8 cellular contexts compared by ENCODE assay signal in the genomic region with DNA sequence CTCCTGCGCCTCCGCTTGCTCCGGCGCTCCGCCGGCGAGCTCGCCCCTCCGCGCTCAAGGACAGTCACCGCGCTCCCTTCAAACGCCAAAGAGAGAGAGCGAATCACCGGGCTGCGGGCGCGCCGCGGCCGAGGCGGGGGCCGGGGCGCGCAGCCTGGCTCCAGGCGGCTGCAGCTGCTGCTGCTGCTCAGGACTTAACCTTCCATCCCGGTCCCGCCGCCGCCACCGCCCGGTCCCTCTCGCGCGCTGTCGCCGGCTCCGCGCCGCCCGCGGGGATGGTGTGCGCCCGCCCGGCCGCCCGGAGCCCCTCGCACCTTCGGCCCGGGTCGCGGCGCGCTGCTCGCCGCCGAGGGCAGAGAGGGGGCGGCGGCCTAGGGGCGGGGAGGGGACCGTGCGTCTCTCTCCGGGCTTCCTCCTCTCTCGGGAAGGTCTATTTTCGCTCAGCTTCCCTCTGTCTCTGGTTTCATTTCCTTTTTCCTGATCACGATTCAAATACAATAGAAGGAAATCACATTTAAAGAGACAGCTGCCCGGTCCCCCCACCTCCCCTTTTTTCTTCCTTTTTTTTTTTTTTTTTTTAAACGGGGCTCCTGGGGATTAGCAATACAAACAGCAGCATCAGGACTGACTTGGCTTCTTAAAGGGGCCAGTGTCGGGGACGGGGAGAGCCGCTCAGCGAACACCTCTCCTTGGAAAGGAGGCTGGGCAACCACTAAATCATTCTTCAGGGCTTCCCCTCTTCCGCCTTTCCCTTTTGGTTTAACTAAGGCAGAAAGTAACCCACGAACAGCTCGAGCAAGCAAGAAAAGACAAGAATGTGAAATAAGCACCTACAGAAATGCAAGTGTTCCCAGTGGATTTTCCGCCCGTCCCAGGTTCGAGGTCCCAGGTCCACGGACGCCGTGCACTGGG. TPM values are rescaled to one million over a fixed set of nuclear protein-coding genes. Genes with fewer than 3 reads are reported as not detected.
DNase-seq lines count a peak whose midpoint lies in the region; ATAC-seq lines count a peak whose summit lies in the region.

No MANE protein-coding gene starts in this region.

- peak overlapping the region; percentile 84 for H3K9ac ChIP-seq in BLaER1
- H3K9ac ChIP-seq in mucosa of rectum (ENCODE audit: low read depth in 1 of 2, low read length in 2 of 2): peak overlapping the region; percentile 32 to 59

- H3K27me3 Mint-ChIP-seq in T-helper 2 cell treated with Interferon-gamma antibody and Interleukin-4, amounts not matched to agents 5 μg/mL and 100 μg/mL, for 36 hours (ENCODE audit: low read depth): peaks cover 82% of the 10 kb centered on the region

- WGBS in esophagus, 2 donors: 0 to 1% methylated on average over 52 to 81 of the region's 81 CpGs
- WGBS in urinary bladder: under 1% methylated on average over 81 of the region's 81 CpGs

- no peak overlapping the region for H3K27ac Mint-ChIP-seq in T-helper 2 cell treated with Interferon-gamma antibody and Interleukin-4, amounts not matched to agents 5 μg/mL and 100 μg/mL, for 36 hours

- no peaks in the 10 kb centered on the region for H3K9me3 Mint-ChIP-seq in T-helper 2 cell treated with Interferon-gamma antibody and Interleukin-4, amounts not matched to agents 5 μg/mL and 100 μg/mL, for 36 hours

- peaks cover 38% of the 10 kb centered on the region for H4K20me1 ChIP-seq in BLaER1

- H3K27me3 ChIP-seq in BLaER1: peaks cover 42% of the 10 kb centered on the region
- H3K27me3 ChIP-seq in esophagus (ENCODE audit: control insufficient read depth in 1 of 2, insufficient read depth in 2 of 2, low read length in 2 of 2): peaks cover 0 to 5% of the 10 kb centered on the region in 2 donors
- H3K27me3 ChIP-seq in mucosa of rectum (ENCODE audit: control insufficient read depth in 2 of 2, insufficient read depth in 2 of 2, low read length in 2 of 2): peaks cover 21 to 35% of the 10 kb centered on the region in 2 donors

- peaks cover 3% of the 10 kb centered on the region for H3K36me3 ChIP-seq in BLaER1
- H3K36me3 ChIP-seq in esophagus (ENCODE audit: control insufficient read depth in 2 of 2, insufficient read depth in 2 of 2, low read length in 1 of 2): no peaks in the 10 kb centered on the region
- no peaks in the 10 kb centered on the region for H3K36me3 ChIP-seq in mucosa of rectum (ENCODE audit: control insufficient read depth in 2 of 2, insufficient read depth in 2 of 2, low read length in 2 of 2)
- peaks cover 2% of the 10 kb centered on the region for H3K36me3 ChIP-seq in urinary bladder (ENCODE audit: insufficient read depth)

- H3K27ac ChIP-seq in BLaER1 (peak overlapping the region; percentile 80), esophagus (ENCODE audit: low read depth in 2 of 2, low read length in 1 of 2) (peak overlapping the region; percentile 38 to 74), mucosa of rectum (ENCODE audit: low read depth in 2 of 2, low read length in 2 of 2) (peak overlapping the region; percentile 38 to 42), urinary bladder (ENCODE audit: low read depth) (peak overlapping the region; percentile 65)

- peaks cover 54% of the 10 kb centered on the region for H3K4me1 ChIP-seq in BLaER1
- peaks cover 0 to 2% of the 10 kb centered on the region in 2 donors for H3K4me1 ChIP-seq in esophagus (ENCODE audit: control insufficient read depth in 2 of 2, insufficient read depth in 2 of 2, low read length in 1 of 2)
- peaks cover 0 to 10% of the 10 kb centered on the region in 2 donors for H3K4me1 ChIP-seq in mucosa of rectum (ENCODE audit: control insufficient read depth in 2 of 2, insufficient read depth in 2 of 2, low read length in 2 of 2)
- H3K4me1 ChIP-seq in urinary bladder (ENCODE audit: insufficient read depth): no peaks in the 10 kb centered on the region

- peak overlapping the region; percentile 98 for H3K4me2 ChIP-seq in BLaER1

- H3K9me3 ChIP-seq in BLaER1 (no peaks in the 10 kb centered on the region), esophagus (ENCODE audit: control insufficient read depth in 2 of 2, insufficient read depth in 1 of 2, low read depth in 1 of 2, low read length in 1 of 2) (no peaks in the 10 kb centered on the region), mucosa of rectum (ENCODE audit: control insufficient read depth in 2 of 2, low read length in 2 of 2) (no peaks in the 10 kb centered on the region)

- DNase-seq in M059J (ENCODE audit: low read depth): peak; percentile 44
- DNase-seq in T-helper 2 cell treated with Interferon-gamma antibody and Interleukin-4, amounts not matched to agents 5 μg/mL and 100 μg/mL, for 36 hours (ENCODE audit: low spot score): peak; percentile 6

- H3K4me3 ChIP-seq in BLaER1 (peak overlapping the region; percentile 77), esophagus (ENCODE audit: low read depth in 1 of 2, low read length in 2 of 2) (peak overlapping the region; percentile 69 to 91), mucosa of rectum (ENCODE audit: low read length in 2 of 2) (peak overlapping the region; percentile 71 to 75), urinary bladder (ENCODE audit: low read depth, low read length) (peak overlapping the region; percentile 88)

- H3K4me1 Mint-ChIP-seq in T-helper 2 cell treated with Interferon-gamma antibody and Interleukin-4, amounts not matched to agents 5 μg/mL and 100 μg/mL, for 36 hours (ENCODE audit: low read depth): peaks cover 4% of the 10 kb centered on the region

- no peaks in the 10 kb centered on the region for H3K36me3 Mint-ChIP-seq in T-helper 2 cell treated with Interferon-gamma antibody and Interleukin-4, amounts not matched to agents 5 μg/mL and 100 μg/mL, for 36 hours (ENCODE audit: low read depth)

- ATAC-seq in GM19025 (IDR thresholded peaks at IDR 0.05; ENCODE audit: low read depth, unreplicated experiment): peak; percentile 46
- no peak for ATAC-seq in GM21526 (IDR thresholded peaks at IDR 0.05; ENCODE audit: low FRiP score, unreplicated experiment)

- H3K4me3 Mint-ChIP-seq in T-helper 2 cell treated with Interferon-gamma antibody and Interleukin-4, amounts not matched to agents 5 μg/mL and 100 μg/mL, for 36 hours: peak overlapping the region; percentile 88

RNA-seq across cellular contexts. Expression of gene LMO2, which starts 22.1 kb away (rescaled TPM):
- total RNA-seq in M059J (2014; rRNA removed; shearing (Covaris generic)): 0.54 and 0.84 TPM in 2 replicates
- polyA plus RNA-seq in esophagus (10 to 100 TPM; 12.3 to 20.7 TPM), urinary bladder (17.0 TPM)
- 24.1 TPM for total RNA-seq in urinary bladder

Comparison
In these comparisons a context has a peak if more than half of its experiments do, and no peak if none do; other contexts are left out.
1. RNA of gene LMO2, which starts 22.1 kb away (total RNA-seq): 24.1 TPM in urinary bladder (single experiment); 0.54 to 0.84 TPM in M059J; every median in the first group is over 10 times any median in the second.
2. Peak in every context shown above with its lines, with median percentiles within 50 percentile points of each other: H3K27ac ChIP-seq and H3K4me3 ChIP-seq.